Comparison of ENCODE assay signal across 20 cellular contexts in genomic region chr1:76302711-76303347, GRCh38.
DNase-seq lines count a peak whose midpoint lies in the region; TF ChIP-seq lines count a peak whose summit lies in the region.
"Had no signal": no experiment of that assay in that cellular context is flagged by ENCODE, and none has a peak within 500 bp of the region (broad histone marks: within the 10 kb centered on the region; RNA-seq: fewer than 3 reads in every experiment).

No MANE protein-coding gene starts in this region.

- H3K4me3 ChIP-seq in AG10803 (ENCODE audit: low read length) (peak overlapping the region; percentile 42), choroid plexus epithelial cell (ENCODE audit: low read depth, low read length) (peak overlapping the region; percentile 11)
- H3K4me3 ChIP-seq: K562, SK-N-MC had no signal

- H3K27me3 Mint-ChIP-seq in activated CD4-positive, alpha-beta memory T cell treated with anti-CD3 and anti-CD28 coated beads, Interleukin-2, amount 10 ng/mL, durations not matched to agents 7 days and 5 days: no peaks in the 10 kb centered on the region
- H3K27me3 Mint-ChIP-seq in activated T-helper 2 cell treated with anti-CD3 and anti-CD28 coated beads, Interferon-gamma antibody, Interleukin-2, Interleukin-4, amounts not matched to agents 10 μg/mL and 5 μg/mL and 100 μg/mL, durations not matched to agents 14 hours and 24 hours and 36 hours (ENCODE audit: low read depth): peaks cover 2% of the 10 kb centered on the region

- DNase-seq in AG10803 (ENCODE audit: low read depth) (peak; percentile 29), H4 (ENCODE audit: low spot score) (peak; percentile 33), NCI-H2107 treated with DMSO at 0.1 percent for 48 hours (lab: John Stamatoyannopoulos, UW; ENCODE audit: unreplicated experiment) (peak; percentile 94), choroid plexus epithelial cell (ENCODE audit: low read depth) (peak; percentile 21), NCI-H2227 (lab: John Stamatoyannopoulos, UW; ENCODE audit: unreplicated experiment) (no peak), islet precursor cell (no peak)
- DNase-seq in activated CD4-positive, alpha-beta memory T cell treated with anti-CD3 and anti-CD28 coated beads, Interleukin-2, amount 10 ng/mL, durations not matched to agents 7 days and 5 days: no peak
- no peak for DNase-seq in activated T-helper 2 cell treated with anti-CD3 and anti-CD28 coated beads, Interferon-gamma antibody, Interleukin-2, Interleukin-4, amounts not matched to agents 10 μg/mL and 5 μg/mL and 100 μg/mL, durations not matched to agents 14 hours and 24 hours and 36 hours (ENCODE audit: low spot score)
- DNase-seq: activated CD4-positive, CD25-positive, alpha-beta regulatory T cell treated with anti-CD3 and anti-CD28 coated beads, Interleukin-2, amount 50 U/mL, for 72 hours; activated effector memory CD4-positive, alpha-beta T cell treated with anti-CD3 and anti-CD28 coated beads, Interleukin-2, amount 50 U/mL, for 16 hours; anterior cingulate cortex; cerebellar nuclear complex; endodermal cell; NCI-H446 treated with DMSO at 0.1 percent for 48 hours; posterior cingulate gyrus; small intestine; stimulated activated CD4-positive, alpha-beta T cell treated with anti-CD3 and anti-CD28 coated beads, Interleukin-4, amount 100 ng/mL, for 4 hours had no signal

- intact Hi-C loops in activated T-helper 2 cell treated with anti-CD3 and anti-CD28 coated beads, Interferon-gamma antibody, Interleukin-2, Interleukin-4, amounts not matched to agents 10 μg/mL and 5 μg/mL and 100 μg/mL, durations not matched to agents 14 hours and 24 hours and 36 hours (cut with micrococcal nuclease): no loop called here

- peaks cover 9% of the 10 kb centered on the region for H3K4me1 Mint-ChIP-seq in activated CD4-positive, alpha-beta memory T cell treated with anti-CD3 and anti-CD28 coated beads, Interleukin-2, amount 10 ng/mL, durations not matched to agents 7 days and 5 days
- H3K4me1 Mint-ChIP-seq in activated T-helper 2 cell treated with anti-CD3 and anti-CD28 coated beads, Interferon-gamma antibody, Interleukin-2, Interleukin-4, amounts not matched to agents 10 μg/mL and 5 μg/mL and 100 μg/mL, durations not matched to agents 14 hours and 24 hours and 36 hours (ENCODE audit: low read depth): peaks cover 19% of the 10 kb centered on the region

- POLR2A ChIA-PET in activated CD4-positive, alpha-beta memory T cell treated with anti-CD3 and anti-CD28 coated beads, Interleukin-2, amount 10 ng/mL, durations not matched to agents 7 days and 5 days (lab: Charles Lee): no interaction called here

- H3K36me3 Mint-ChIP-seq in activated CD4-positive, alpha-beta memory T cell treated with anti-CD3 and anti-CD28 coated beads, Interleukin-2, amount 10 ng/mL, durations not matched to agents 7 days and 5 days (ENCODE audit: low read depth): no peaks in the 10 kb centered on the region
- no peaks in the 10 kb centered on the region for H3K36me3 Mint-ChIP-seq in activated T-helper 2 cell treated with anti-CD3 and anti-CD28 coated beads, Interferon-gamma antibody, Interleukin-2, Interleukin-4, amounts not matched to agents 10 μg/mL and 5 μg/mL and 100 μg/mL, durations not matched to agents 14 hours and 24 hours and 36 hours (ENCODE audit: low read depth)

- no peaks in the 10 kb centered on the region for H3K9me3 Mint-ChIP-seq in activated CD4-positive, alpha-beta memory T cell treated with anti-CD3 and anti-CD28 coated beads, Interleukin-2, amount 10 ng/mL, durations not matched to agents 7 days and 5 days
- no peaks in the 10 kb centered on the region for H3K9me3 Mint-ChIP-seq in activated T-helper 2 cell treated with anti-CD3 and anti-CD28 coated beads, Interferon-gamma antibody, Interleukin-2, Interleukin-4, amounts not matched to agents 10 μg/mL and 5 μg/mL and 100 μg/mL, durations not matched to agents 14 hours and 24 hours and 36 hours
- H3K9me3 Mint-ChIP-seq: T-helper 2 cell treated with Interferon-gamma antibody and Interleukin-4, amounts not matched to agents 5 μg/mL and 100 μg/mL, for 36 hours had no signal

- CTCF ChIA-PET in activated CD4-positive, alpha-beta memory T cell treated with anti-CD3 and anti-CD28 coated beads, Interleukin-2, amount 10 ng/mL, durations not matched to agents 7 days and 5 days (lab: Charles Lee): no interaction called here

- H3K4me3 Mint-ChIP-seq in activated CD4-positive, alpha-beta memory T cell treated with anti-CD3 and anti-CD28 coated beads, Interleukin-2, amount 10 ng/mL, durations not matched to agents 7 days and 5 days: no peak overlapping the region
- H3K4me3 Mint-ChIP-seq in activated T-helper 2 cell treated with anti-CD3 and anti-CD28 coated beads, Interferon-gamma antibody, Interleukin-2, Interleukin-4, amounts not matched to agents 10 μg/mL and 5 μg/mL and 100 μg/mL, durations not matched to agents 14 hours and 24 hours and 36 hours (ENCODE audit: low read depth): no peak overlapping the region
- H3K4me3 Mint-ChIP-seq: endodermal cell; T-helper 2 cell treated with Interferon-gamma antibody and Interleukin-4, amounts not matched to agents 5 μg/mL and 100 μg/mL, for 36 hours had no signal

- no peak overlapping the region for H3K27ac Mint-ChIP-seq in activated CD4-positive, alpha-beta memory T cell treated with anti-CD3 and anti-CD28 coated beads, Interleukin-2, amount 10 ng/mL, durations not matched to agents 7 days and 5 days
- H3K27ac Mint-ChIP-seq in activated T-helper 2 cell treated with anti-CD3 and anti-CD28 coated beads, Interferon-gamma antibody, Interleukin-2, Interleukin-4, amounts not matched to agents 10 μg/mL and 5 μg/mL and 100 μg/mL, durations not matched to agents 14 hours and 24 hours and 36 hours: no peak overlapping the region
- H3K27ac Mint-ChIP-seq: endodermal cell; T-helper 2 cell treated with Interferon-gamma antibody and Interleukin-4, amounts not matched to agents 5 μg/mL and 100 μg/mL, for 36 hours had no signal

- TF ChIP-seq CTCF in AG10803 (conservative IDR thresholded peaks at IDR 0.05; ENCODE audit: low read length): no peak
- no peak for TF ChIP-seq CTCF in choroid plexus epithelial cell (conservative IDR thresholded peaks at IDR 0.05; ENCODE audit: low read depth, low read length)

Comparison
In these comparisons a context has a peak if more than half of its experiments do, and no peak if none do; other contexts are left out.
1. DNase-seq: peak in AG10803 (single experiment), H4 (single experiment), NCI-H2107 treated with DMSO at 0.1 percent for 48 hours (single experiment) and choroid plexus epithelial cell (single experiment); none in NCI-H2227 (single experiment), activated CD4-positive, alpha-beta memory T cell treated with anti-CD3 and anti-CD28 coated beads, Interleukin-2, amount 10 ng/mL, durations not matched to agents 7 days and 5 days (single experiment), activated T-helper 2 cell treated with anti-CD3 and anti-CD28 coated beads, Interferon-gamma antibody, Interleukin-2, Interleukin-4, amounts not matched to agents 10 μg/mL and 5 μg/mL and 100 μg/mL, durations not matched to agents 14 hours and 24 hours and 36 hours (single experiment) and islet precursor cell (single experiment).